ENCODE assay signal across 2 cellular contexts in genomic region chr1:77834771-77835334, GRCh38.
TF ChIP-seq lines count a peak whose summit lies in the region.

No MANE protein-coding gene starts in this region.

TF ChIP-seq in liver, 16 proteins besides CTCF, POLR2A, EP300 and RAD21:
- TF ChIP-seq FOXA2 (IDR thresholded peaks at IDR 0.05) (peak; percentile 83), FOXA1 (IDR thresholded peaks at IDR 0.05) (peak; percentile 59), ATF3 (IDR thresholded peaks at IDR 0.05) (no peak), NR2F2 (IDR thresholded peaks at IDR 0.05) (no peak), RXRA (IDR thresholded peaks at IDR 0.05) (no peak), YY1 (IDR thresholded peaks at IDR 0.05) (no peak), HNF4G (IDR thresholded peaks at IDR 0.05) (no peak)
- TF ChIP-seq, protein P1, sequence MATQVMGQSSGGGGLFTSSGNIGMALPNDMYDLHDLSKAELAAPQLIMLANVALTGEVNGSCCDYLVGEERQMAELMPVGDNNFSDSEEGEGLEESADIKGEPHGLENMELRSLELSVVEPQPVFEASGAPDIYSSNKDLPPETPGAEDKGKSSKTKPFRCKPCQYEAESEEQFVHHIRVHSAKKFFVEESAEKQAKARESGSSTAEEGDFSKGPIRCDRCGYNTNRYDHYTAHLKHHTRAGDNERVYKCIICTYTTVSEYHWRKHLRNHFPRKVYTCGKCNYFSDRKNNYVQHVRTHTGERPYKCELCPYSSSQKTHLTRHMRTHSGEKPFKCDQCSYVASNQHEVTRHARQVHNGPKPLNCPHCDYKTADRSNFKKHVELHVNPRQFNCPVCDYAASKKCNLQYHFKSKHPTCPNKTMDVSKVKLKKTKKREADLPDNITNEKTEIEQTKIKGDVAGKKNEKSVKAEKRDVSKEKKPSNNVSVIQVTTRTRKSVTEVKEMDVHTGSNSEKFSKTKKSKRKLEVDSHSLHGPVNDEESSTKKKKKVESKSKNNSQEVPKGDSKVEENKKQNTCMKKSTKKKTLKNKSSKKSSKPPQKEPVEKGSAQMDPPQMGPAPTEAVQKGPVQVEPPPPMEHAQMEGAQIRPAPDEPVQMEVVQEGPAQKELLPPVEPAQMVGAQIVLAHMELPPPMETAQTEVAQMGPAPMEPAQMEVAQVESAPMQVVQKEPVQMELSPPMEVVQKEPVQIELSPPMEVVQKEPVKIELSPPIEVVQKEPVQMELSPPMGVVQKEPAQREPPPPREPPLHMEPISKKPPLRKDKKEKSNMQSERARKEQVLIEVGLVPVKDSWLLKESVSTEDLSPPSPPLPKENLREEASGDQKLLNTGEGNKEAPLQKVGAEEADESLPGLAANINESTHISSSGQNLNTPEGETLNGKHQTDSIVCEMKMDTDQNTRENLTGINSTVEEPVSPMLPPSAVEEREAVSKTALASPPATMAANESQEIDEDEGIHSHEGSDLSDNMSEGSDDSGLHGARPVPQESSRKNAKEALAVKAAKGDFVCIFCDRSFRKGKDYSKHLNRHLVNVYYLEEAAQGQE (IDR thresholded peaks at IDR 0.05): peak; percentile 25
TF ChIP-seq in liver: peak in this region for 3.

TF ChIP-seq in HepG2, 621 proteins besides CTCF, POLR2A, EP300 and RAD21:
- TF ChIP-seq, protein P2, sequence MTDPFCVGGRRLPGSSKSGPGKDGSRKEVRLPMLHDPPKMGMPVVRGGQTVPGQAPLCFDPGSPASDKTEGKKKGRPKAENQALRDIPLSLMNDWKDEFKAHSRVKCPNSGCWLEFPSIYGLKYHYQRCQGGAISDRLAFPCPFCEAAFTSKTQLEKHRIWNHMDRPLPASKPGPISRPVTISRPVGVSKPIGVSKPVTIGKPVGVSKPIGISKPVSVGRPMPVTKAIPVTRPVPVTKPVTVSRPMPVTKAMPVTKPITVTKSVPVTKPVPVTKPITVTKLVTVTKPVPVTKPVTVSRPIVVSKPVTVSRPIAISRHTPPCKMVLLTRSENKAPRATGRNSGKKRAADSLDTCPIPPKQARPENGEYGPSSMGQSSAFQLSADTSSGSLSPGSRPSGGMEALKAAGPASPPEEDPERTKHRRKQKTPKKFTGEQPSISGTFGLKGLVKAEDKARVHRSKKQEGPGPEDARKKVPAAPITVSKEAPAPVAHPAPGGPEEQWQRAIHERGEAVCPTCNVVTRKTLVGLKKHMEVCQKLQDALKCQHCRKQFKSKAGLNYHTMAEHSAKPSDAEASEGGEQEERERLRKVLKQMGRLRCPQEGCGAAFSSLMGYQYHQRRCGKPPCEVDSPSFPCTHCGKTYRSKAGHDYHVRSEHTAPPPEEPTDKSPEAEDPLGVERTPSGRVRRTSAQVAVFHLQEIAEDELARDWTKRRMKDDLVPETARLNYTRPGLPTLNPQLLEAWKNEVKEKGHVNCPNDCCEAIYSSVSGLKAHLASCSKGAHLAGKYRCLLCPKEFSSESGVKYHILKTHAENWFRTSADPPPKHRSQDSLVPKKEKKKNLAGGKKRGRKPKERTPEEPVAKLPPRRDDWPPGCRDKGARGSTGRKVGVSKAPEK (CRISPR knock-in tag; IDR thresholded peaks at IDR 0.05; ENCODE audit: borderline replicate concordance): no peak
- no peak for TF ChIP-seq ZNF225 (CRISPR knock-in tag; IDR thresholded peaks at IDR 0.05)
- TF ChIP-seq ZNF12 (CRISPR knock-in tag; IDR thresholded peaks at IDR 0.05): no peak
- TF ChIP-seq SP1 (IDR thresholded peaks at IDR 0.05): no peak
- no peak for TF ChIP-seq SP1 (CRISPR knock-in tag; IDR thresholded peaks at IDR 0.05)
- TF ChIP-seq SKI (IDR thresholded peaks at IDR 0.05; ENCODE audit: partially characterized antibody): no peak
- TF ChIP-seq ZBTB7A (CRISPR knock-in tag; IDR thresholded peaks at IDR 0.05): no peak
- TF ChIP-seq UBTF (CRISPR knock-in tag; IDR thresholded peaks at IDR 0.05): no peak
